ENCODE assay signal across 1 cellular context in the genomic region with DNA sequence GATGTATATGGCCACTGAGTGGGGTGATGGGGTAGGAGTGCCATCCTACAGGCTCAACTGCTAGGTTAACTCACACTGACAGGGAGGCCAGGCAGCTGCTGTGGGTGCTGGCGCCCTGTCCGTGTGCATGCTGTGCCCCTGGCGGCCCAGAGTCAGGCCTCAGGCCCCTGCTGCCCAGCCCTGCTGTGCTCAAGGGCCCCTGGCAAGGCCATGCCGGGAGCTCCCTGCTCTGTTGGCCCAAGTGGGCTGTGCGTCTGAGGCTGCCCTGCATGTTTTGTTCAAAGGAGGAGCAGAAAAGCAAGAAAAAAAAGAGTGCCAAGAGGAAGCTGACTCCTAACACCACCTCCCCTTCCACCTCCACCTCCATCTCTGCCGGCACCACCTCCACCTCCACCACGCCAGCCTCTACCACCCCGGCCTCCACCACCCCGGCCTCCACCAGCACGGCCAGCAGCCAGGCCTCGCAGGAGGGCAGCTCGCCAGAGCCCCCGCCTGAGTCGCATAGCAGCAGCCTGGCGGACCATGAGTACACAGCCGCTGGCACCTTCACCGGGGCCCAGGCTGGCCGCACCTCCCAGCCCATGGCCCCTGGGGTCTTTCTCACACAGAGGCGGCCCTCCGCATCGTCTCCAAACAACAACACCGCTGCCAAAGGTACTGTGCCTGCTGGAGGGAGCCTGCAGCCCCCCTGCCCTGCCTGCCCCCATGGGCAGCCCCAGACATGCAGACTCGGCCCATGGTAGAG.
TF ChIP-seq lines count a peak whose summit lies in the region.

No MANE protein-coding gene starts in this region.

TF ChIP-seq in WTC11, 78 proteins besides CTCF, POLR2A, EP300 and RAD21 (continued from another document):
- no peak for TF ChIP-seq ETV6 (CRISPR knock-in tag; IDR thresholded peaks at IDR 0.05)
- TF ChIP-seq JUN (CRISPR knock-in tag; IDR thresholded peaks at IDR 0.05), result no peak
- TF ChIP-seq PRDM15 (CRISPR knock-in tag; IDR thresholded peaks at IDR 0.05), result no peak
